ENCODE assay signal across 31 cellular contexts in genomic region chr5:91956738-91957137, GRCh38.
A peak's percentile ranks its signal among the peaks of the same experiment; 100 is the strongest.
DNase-seq lines count a peak whose midpoint lies in the region; TF ChIP-seq lines count a peak whose summit lies in the region.
"Had no signal": no experiment of that assay in that cellular context is flagged by ENCODE, and none has a peak within 500 bp of the region (broad histone marks: within the 10 kb centered on the region; RNA-seq: fewer than 3 reads in every experiment).

No MANE protein-coding gene starts in this region.

- H3K9me3 Mint-ChIP-seq in neural progenitor cell: peaks cover 3% of the 10 kb centered on the region
- H3K9me3 Mint-ChIP-seq: activated T-helper 17 cell treated with anti-CD3 and anti-CD28 coated beads, Interleukin-2, amount 50 U/mL, for 72 hours; brain; natural killer cell; stimulated activated memory B cell treated with anti-CD40 and anti-IgM and Interleukin-4, amounts not matched to agents 10 μg/mL and 1 μg/mL and 100 μg/mL, for 72 hours; T-helper 2 cell treated with Interferon-gamma antibody and Interleukin-4, amounts not matched to agents 5 μg/mL and 100 μg/mL, for 36 hours had no signal

- H3K27me3 ChIP-seq in SJCRH30 (no peaks in the 10 kb centered on the region), neural progenitor cell (no peaks in the 10 kb centered on the region)
- H3K27me3 ChIP-seq: esophagus muscularis mucosa, Peyer's patch, upper lobe of right lung had no signal

- H3K4me3 Mint-ChIP-seq in neural progenitor cell: no peak overlapping the region
- H3K4me3 Mint-ChIP-seq: activated CD8-positive, alpha-beta T cell treated with anti-CD3 and anti-CD28 coated beads, Interleukin-2, amount 10 ng/mL, durations not matched to agents 7 days and 5 days; activated T-helper 17 cell treated with anti-CD3 and anti-CD28 coated beads, Interleukin-2, amount 50 U/mL, for 72 hours; brain; CD4-positive, CD25-positive, alpha-beta regulatory T cell; natural killer cell; stimulated activated memory B cell treated with anti-CD40 and anti-IgM and Interleukin-4, amounts not matched to agents 10 μg/mL and 1 μg/mL and 100 μg/mL, for 72 hours; T-helper 2 cell treated with Interferon-gamma antibody and Interleukin-4, amounts not matched to agents 5 μg/mL and 100 μg/mL, for 36 hours had no signal

- no peaks in the 10 kb centered on the region for H4K20me1 ChIP-seq in neural progenitor cell (ENCODE audit: low read depth)

- H3K27ac Mint-ChIP-seq in neural progenitor cell: no peak overlapping the region
- H3K27ac Mint-ChIP-seq: activated CD8-positive, alpha-beta T cell treated with anti-CD3 and anti-CD28 coated beads, Interleukin-2, amount 10 ng/mL, durations not matched to agents 7 days and 5 days; activated T-helper 17 cell treated with anti-CD3 and anti-CD28 coated beads, Interleukin-2, amount 50 U/mL, for 72 hours; brain; CD4-positive, CD25-positive, alpha-beta regulatory T cell; natural killer cell; stimulated activated memory B cell treated with anti-CD40 and anti-IgM and Interleukin-4, amounts not matched to agents 10 μg/mL and 1 μg/mL and 100 μg/mL, for 72 hours; T-helper 2 cell treated with Interferon-gamma antibody and Interleukin-4, amounts not matched to agents 5 μg/mL and 100 μg/mL, for 36 hours had no signal

- H3K9me3 ChIP-seq in SJCRH30 (replicated peaks) (no peaks in the 10 kb centered on the region; the same call in 1 of the 2 replicates), neural progenitor cell (ENCODE audit: low read depth) (no peaks in the 10 kb centered on the region)
- H3K9me3 ChIP-seq: esophagus muscularis mucosa, Peyer's patch, upper lobe of right lung had no signal

- DNase-seq in NCI-H2171 treated with DMSO at 0.1 percent for 48 hours (lab: John Stamatoyannopoulos, UW): peak; percentile 23
- no peak for DNase-seq in NCI-H2171 (lab: John Stamatoyannopoulos, UW)
- peak; percentile 12 for DNase-seq in DMS 273 treated with DMSO at 0.1 percent for 48 hours (lab: John Stamatoyannopoulos, UW)
- DNase-seq in SJCRH30: peak; percentile 44 to 71
- DNase-seq in neural progenitor cell (ENCODE audit: low spot score): peak; percentile 47
- no peak for DNase-seq in activated gamma-delta T cell (lab: John Stamatoyannopoulos, UW)
- no peak for DNase-seq in activated CD4-positive, alpha-beta T cell treated with anti-CD3 and anti-CD28 coated beads for 4 hours
- no peak for DNase-seq in GOT3 (lab: John Stamatoyannopoulos, UW)
- DNase-seq: activated CD8-positive, alpha-beta T cell treated with anti-CD3 and anti-CD28 coated beads, Interleukin-2, amount 10 ng/mL, durations not matched to agents 7 days and 5 days; activated naive CD4-positive, alpha-beta T cell treated with anti-CD3 and anti-CD28 coated beads, Interleukin-2, amount 50 U/mL, for 16 hours; CD4-positive, CD25-positive, alpha-beta regulatory T cell; cerebellar nuclear complex; dermis blood vessel endothelial cell; EL; foreskin fibroblast; head of caudate nucleus; kidney glomerular epithelial cell; natural killer cell; NCI-H2081 treated with DMSO at 0.1 percent for 48 hours; NCI-H510A treated with DMSO at 0.1 percent for 48 hours; Peyer's patch; SHP77 treated with DMSO at 0.1 percent for 48 hours; upper lobe of right lung had no signal

- peak overlapping the region; percentile 91 for H3K27ac ChIP-seq in SJCRH30
- no peak overlapping the region for H3K27ac ChIP-seq in neural progenitor cell
- H3K27ac ChIP-seq: esophagus muscularis mucosa, Peyer's patch, skin epidermis, upper lobe of right lung had no signal

- no peak overlapping the region for H3K9ac ChIP-seq in neural progenitor cell

- no peak overlapping the region for H3K4me2 ChIP-seq in neural progenitor cell

- TF ChIP-seq CTCF in neural progenitor cell (IDR thresholded peaks at IDR 0.05): no peak

- peaks cover 20% of the 10 kb centered on the region for H3K4me1 Mint-ChIP-seq in neural progenitor cell
- H3K4me1 Mint-ChIP-seq: activated T-helper 17 cell treated with anti-CD3 and anti-CD28 coated beads, Interleukin-2, amount 50 U/mL, for 72 hours; CD4-positive, CD25-positive, alpha-beta regulatory T cell; natural killer cell; stimulated activated memory B cell treated with anti-CD40 and anti-IgM and Interleukin-4, amounts not matched to agents 10 μg/mL and 1 μg/mL and 100 μg/mL, for 72 hours had no signal

- no peaks in the 10 kb centered on the region for H3K36me3 ChIP-seq in SJCRH30
- H3K36me3 ChIP-seq in neural progenitor cell: no peaks in the 10 kb centered on the region
- H3K36me3 ChIP-seq: esophagus muscularis mucosa, Peyer's patch, upper lobe of right lung had no signal

- H3K79me2 ChIP-seq in neural progenitor cell (ENCODE audit: low read depth): no peaks in the 10 kb centered on the region

- H3K4me1 ChIP-seq in SJCRH30: peaks cover 35% of the 10 kb centered on the region
- no peaks in the 10 kb centered on the region for H3K4me1 ChIP-seq in neural progenitor cell
- H3K4me1 ChIP-seq: Peyer's patch, upper lobe of right lung had no signal

- peaks cover 2% of the 10 kb centered on the region for H3K36me3 Mint-ChIP-seq in neural progenitor cell
- H3K36me3 Mint-ChIP-seq: brain; CD4-positive, CD25-positive, alpha-beta regulatory T cell; natural killer cell; stimulated activated memory B cell treated with anti-CD40 and anti-IgM and Interleukin-4, amounts not matched to agents 10 μg/mL and 1 μg/mL and 100 μg/mL, for 72 hours had no signal

- no peaks in the 10 kb centered on the region for H3K27me3 Mint-ChIP-seq in neural progenitor cell (ENCODE audit: insufficient read depth, low read depth)
- H3K27me3 Mint-ChIP-seq: activated T-helper 17 cell treated with anti-CD3 and anti-CD28 coated beads, Interleukin-2, amount 50 U/mL, for 72 hours; brain; CD4-positive, CD25-positive, alpha-beta regulatory T cell; stimulated activated memory B cell treated with anti-CD40 and anti-IgM and Interleukin-4, amounts not matched to agents 10 μg/mL and 1 μg/mL and 100 μg/mL, for 72 hours had no signal

- no peak overlapping the region for H2AFZ ChIP-seq in neural progenitor cell (replicated peaks)

- no peaks in the 10 kb centered on the region for H3F3A ChIP-seq in neural progenitor cell (ENCODE audit: low read depth)

- H3K4me3 ChIP-seq in SJCRH30: no peak overlapping the region
- H3K4me3 ChIP-seq in neural progenitor cell: no peak overlapping the region
- H3K4me3 ChIP-seq: esophagus muscularis mucosa, K562, lung, Peyer's patch, skin epidermis, upper lobe of right lung had no signal

Comparison
In these comparisons a context has a peak if more than half of its experiments do, and no peak if none do; other contexts are left out.
1. DNase-seq: peak in NCI-H2171 treated with DMSO at 0.1 percent for 48 hours (single experiment), DMS 273 treated with DMSO at 0.1 percent for 48 hours (single experiment), SJCRH30 (2 of 2) and neural progenitor cell (single experiment); none in NCI-H2171 (single experiment), activated gamma-delta T cell (single experiment), activated CD4-positive, alpha-beta T cell treated with anti-CD3 and anti-CD28 coated beads for 4 hours (0 of 2) and GOT3 (single experiment).